8 cellular contexts compared by ENCODE assay signal in the genomic region with DNA sequence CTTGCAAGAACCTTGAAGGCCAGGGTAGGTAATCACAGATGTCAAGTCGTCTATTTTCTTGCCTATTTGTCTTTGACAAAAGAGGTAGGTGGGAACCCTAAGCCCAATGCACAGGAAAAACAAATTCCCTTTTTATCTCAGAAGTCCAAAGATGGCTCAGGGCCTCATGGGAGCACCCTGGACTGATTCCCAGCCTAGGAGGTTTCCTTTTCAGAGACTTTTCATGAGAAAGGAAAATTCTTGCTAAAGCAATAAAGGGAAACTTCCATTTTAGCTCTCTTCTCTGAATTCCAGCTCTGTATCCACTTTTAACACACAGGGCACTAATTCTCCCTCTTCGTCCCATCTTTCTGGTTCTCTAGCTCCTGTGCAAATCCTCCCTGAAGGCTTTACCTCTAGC. TPM values are rescaled to one million over a fixed set of nuclear protein-coding genes. Genes with fewer than 3 reads are reported as not detected.
A peak's percentile ranks its signal among the peaks of the same experiment; 100 is the strongest.
DNase-seq lines count a peak whose midpoint lies in the region; ATAC-seq and TF ChIP-seq lines count a peak whose summit lies in the region.

No MANE protein-coding gene starts in this region.

- H3K36me3 ChIP-seq in CD4-positive, alpha-beta memory T cell (ENCODE audit: insufficient read depth, low read length), result peaks cover 29% of the 10 kb centered on the region
- H3K36me3 ChIP-seq in trophoblast cell (ENCODE audit: control insufficient read depth in 1 of 2, insufficient read depth in 2 of 2, low read length in 2 of 2), result peaks cover 10 to 15% of the 10 kb centered on the region in 2 experiments

- no peak overlapping the region for H2AFZ ChIP-seq in trophoblast cell (ENCODE audit: insufficient read depth, low read length, poor library complexity)

- H3K14ac ChIP-seq in trophoblast cell (ENCODE audit: low read length), result no peak overlapping the region

- peaks cover 37 to 53% of the 10 kb centered on the region in 2 donors for H3K36me3 Mint-ChIP-seq in CD4-positive, alpha-beta memory T cell

- peak overlapping the region in 1 of 2 donors; percentile 57 for H3K4me3 ChIP-seq in CD4-positive, alpha-beta memory T cell (ENCODE audit: low read length in 2 of 2)
- H3K4me3 ChIP-seq in fibroblast of mammary gland (ENCODE audit: control insufficient read depth, low read depth, low read length), result no peak overlapping the region
- H3K4me3 ChIP-seq in trophoblast cell (ENCODE audit: low read depth, low read length), result no peak overlapping the region

- peak overlapping the region; percentile 87 for H3K27ac ChIP-seq in CD4-positive, alpha-beta memory T cell (ENCODE audit: low read depth, low read length)
- H3K27ac ChIP-seq in VCaP (peak overlapping the region; percentile 91), trophoblast cell (ENCODE audit: low read depth, low read length) (no peak overlapping the region)

- peak overlapping the region; percentile 35 for H2BK5ac ChIP-seq in trophoblast cell (ENCODE audit: low read depth, low read length, poor library complexity)

- peak overlapping the region; percentile 61 for H2BK120ac ChIP-seq in trophoblast cell (ENCODE audit: insufficient read depth, low read length, poor library complexity)

- peaks cover 40% of the 10 kb centered on the region for H3K4me1 ChIP-seq in CD4-positive, alpha-beta memory T cell (ENCODE audit: insufficient read depth, low read length)
- H3K4me1 ChIP-seq in trophoblast cell (ENCODE audit: control insufficient read depth in 1 of 2, insufficient read depth in 2 of 2, low read length in 2 of 2), result peaks cover 8 to 17% of the 10 kb centered on the region in 2 experiments

- H3K4me3 Mint-ChIP-seq in CD4-positive, alpha-beta memory T cell, result peak overlapping the region; percentile 92 to 97 (median 96)

- H3K4me1 Mint-ChIP-seq in CD4-positive, alpha-beta memory T cell, result peaks cover 21 to 48% (median 39%) of the 10 kb centered on the region in 4 donors

- H3K18ac ChIP-seq in trophoblast cell (ENCODE audit: low read length), result peak overlapping the region; percentile 74

- H3K27me3 Mint-ChIP-seq in CD4-positive, alpha-beta memory T cell, result no peaks in the 10 kb centered on the region

- H3K9me3 ChIP-seq in CD4-positive, alpha-beta memory T cell (ENCODE audit: control insufficient read depth in 1 of 2, low read length in 2 of 2), result no peaks in the 10 kb centered on the region
- no peaks in the 10 kb centered on the region for H3K9me3 ChIP-seq in trophoblast cell (ENCODE audit: insufficient read depth, low read depth, low read length)

- peak overlapping the region; percentile 93 to 98 (median 96) for H3K27ac Mint-ChIP-seq in CD4-positive, alpha-beta memory T cell

- H3K23ac ChIP-seq in trophoblast cell (ENCODE audit: low read length), result no peak overlapping the region

- no peak for DNase-seq in CD4-positive, alpha-beta memory T cell
- DNase-seq in fibroblast of mammary gland (ENCODE audit: low read depth) (peak; percentile 45), trophoblast cell (no peak), cortex of kidney (lab: John Stamatoyannopoulos, UW) (no peak), NCI-H1092 treated with DMSO at 0.1 percent for 48 hours (lab: John Stamatoyannopoulos, UW) (no peak)

- peak overlapping the region; percentile 63 for H3K4me2 ChIP-seq in trophoblast cell (ENCODE audit: low read length)

- H3K27me3 ChIP-seq in CD4-positive, alpha-beta memory T cell (ENCODE audit: insufficient read depth, low read length), result no peaks in the 10 kb centered on the region
- H3K27me3 ChIP-seq in trophoblast cell (ENCODE audit: insufficient read depth, low read length), result no peaks in the 10 kb centered on the region

- intact Hi-C loops in CD4-positive, alpha-beta memory T cell (cut with micrococcal nuclease), result no loop called here

- H2BK12ac ChIP-seq in trophoblast cell (ENCODE audit: low read length), result no peak overlapping the region

- WGBS in trophoblast cell (ENCODE audit: extremely low coverage, insufficient coverage, insufficient read length), result no CpG with 5 or more reads among the region's 2 CpGs

- ATAC-seq in GM18517 (IDR thresholded peaks at IDR 0.05; ENCODE audit: unreplicated experiment), result no peak
- no peak for ATAC-seq in HG03108 (IDR thresholded peaks at IDR 0.05; ENCODE audit: unreplicated experiment)

- no peaks in the 10 kb centered on the region for H3K9me3 Mint-ChIP-seq in CD4-positive, alpha-beta memory T cell

- no peak overlapping the region for H4K8ac ChIP-seq in trophoblast cell (ENCODE audit: low read depth, low read length)

- no peak overlapping the region for H4K12ac ChIP-seq in trophoblast cell (ENCODE audit: low read depth, low read length)

- POLR2A ChIA-PET in CD4-positive, alpha-beta memory T cell (lab: Charles Lee; ENCODE audit: partially characterized antibody), result interaction anchor here (1.9 to 2.4 kb wide), 3 partner anchors 9 to 151 kb away, joined by 9 to 44 read pairs (median 19); no protein-coding TSS in a partner anchor

- H3K4ac ChIP-seq in trophoblast cell (ENCODE audit: low read depth, low read length), result peak overlapping the region; percentile 21

- H4K91ac ChIP-seq in trophoblast cell (ENCODE audit: low read depth, low read length), result peak overlapping the region; percentile 98

- CTCF ChIA-PET in CD4-positive, alpha-beta memory T cell (lab: Charles Lee; ENCODE audit: partially characterized antibody), result interaction anchor here (1.2 to 2.0 kb wide), 3 partner anchors 8 to 167 kb away, joined by 3 to 8 read pairs (median 3); a partner anchor contains a TSS

- no peak overlapping the region for H3K9ac ChIP-seq in trophoblast cell (ENCODE audit: low read length)

- peak overlapping the region; percentile 32 for H2AK5ac ChIP-seq in trophoblast cell (ENCODE audit: low read length)

- TF ChIP-seq CTCF in VCaP (conservative IDR thresholded peaks at IDR 0.05) (no peak), fibroblast of mammary gland (conservative IDR thresholded peaks at IDR 0.05; ENCODE audit: control insufficient read depth, insufficient read depth, low read depth, low read length) (no peak)

- peaks cover 3% of the 10 kb centered on the region for H3K79me2 ChIP-seq in trophoblast cell (ENCODE audit: control insufficient read depth, insufficient read depth, low read length, poor library complexity)

- peaks cover 19% of the 10 kb centered on the region for H3K79me1 ChIP-seq in trophoblast cell (ENCODE audit: low read length)

RNA-seq across cellular contexts. Expression of a gene that starts 1.2 kb away (rescaled TPM):
- total RNA-seq in CD4-positive, alpha-beta memory T cell, result 10 to 100 TPM; 39.9 to 41.2 TPM
- polyA plus RNA-seq in CD4-positive, alpha-beta memory T cell, result 10 to 100 TPM in 1 of 2 donors, 1 to 10 TPM in 1; 4.9 to 14.9 TPM
- 15.9 and 16.6 TPM in 2 replicates for polyA plus RNA-seq in trophoblast cell (2013)
